Comparison of ENCODE assay signal across 11 cellular contexts in the genomic region with DNA sequence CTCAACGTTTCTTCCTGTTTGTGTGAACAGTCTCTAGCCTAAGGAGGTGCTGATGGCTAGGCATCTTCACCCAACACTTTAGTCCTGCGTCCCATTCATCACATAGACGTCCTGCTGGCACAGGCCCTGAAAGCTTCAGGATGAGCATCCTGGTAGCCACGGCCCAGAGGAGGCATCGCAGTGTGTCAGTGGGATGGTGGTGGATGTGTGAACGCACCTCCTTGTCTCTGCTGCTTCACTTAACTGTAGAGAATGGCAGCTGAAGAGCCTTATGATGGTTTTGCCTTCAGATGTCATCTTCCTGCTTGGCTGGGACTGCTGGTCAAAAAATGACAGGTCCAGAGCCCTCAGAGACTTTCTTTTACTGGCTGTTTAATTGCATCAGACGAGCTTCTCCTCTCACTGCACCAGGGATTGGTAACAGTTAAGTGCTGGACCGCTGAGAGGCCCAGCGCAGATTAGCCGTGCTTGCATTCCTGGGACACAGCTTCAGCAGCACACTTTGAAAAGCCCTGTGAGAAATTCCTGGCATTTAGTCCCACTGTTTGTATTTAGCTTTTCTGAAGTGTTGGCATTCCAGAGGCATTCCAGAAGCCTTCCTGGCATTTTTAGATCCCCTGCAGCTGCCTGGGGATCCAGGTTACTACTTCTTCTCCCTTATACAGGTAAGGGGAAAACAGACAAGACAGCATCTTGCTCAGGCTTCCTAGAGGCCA.
A peak's percentile ranks its signal among the peaks of the same experiment; 100 is the strongest.
DNase-seq lines count a peak whose midpoint lies in the region; ATAC-seq, FAIRE-seq and TF ChIP-seq lines count a peak whose summit lies in the region.
"Had no signal": no experiment of that assay in that cellular context is flagged by ENCODE, and none has a peak within 500 bp of the region (broad histone marks: within the 10 kb centered on the region; RNA-seq: fewer than 3 reads in every experiment).

No MANE protein-coding gene starts in this region.

- 44% methylated on average over 9 of the region's 10 CpGs for WGBS in HepG2 (ENCODE audit: low lambda C conversion rate)

- ATAC-seq in HepG2 (peak; percentile 94), HG02798 (IDR thresholded peaks at IDR 0.05; ENCODE audit: poor library complexity, unreplicated experiment) (no peak)

- no peaks in the 10 kb centered on the region for H3K79me2 ChIP-seq in HepG2 (ENCODE audit: insufficient read depth, low read length)

- H3K27ac ChIP-seq in HUES48 (ENCODE audit: low read depth, low read length): peak overlapping the region; percentile 87
- peak overlapping the region; percentile 36 for H3K27ac ChIP-seq in HepG2 (ENCODE audit: extremely low read length, insufficient read depth, low read length)
- H3K27ac ChIP-seq: BLaER1 had no signal

- no peak for TF ChIP-seq RAD21 in HepG2 (CRISPR knock-in tag; IDR thresholded peaks at IDR 0.05)

- no peaks in the 10 kb centered on the region for H3K9me3 Mint-ChIP-seq in activated CD4-positive, alpha-beta T cell treated with anti-CD3 and anti-CD28 coated beads, Interleukin-2, amount 10 ng/mL, durations not matched to agents 24 days and 14 days

- TF ChIP-seq CTCF in HepG2 (CRISPR knock-in tag; IDR thresholded peaks at IDR 0.05): no peak

- TF ChIP-seq EP300 in HepG2 (IDR thresholded peaks at IDR 0.05; ENCODE audit: low read depth in 2 of 2, low read length in 2 of 2): 0 out of 4 replicates have a peak, but pooled peaks of 1 of the 2 experiments have one; percentile 13
- no peak for TF ChIP-seq EP300 in HepG2 (CRISPR knock-in tag; IDR thresholded peaks at IDR 0.05; ENCODE audit: borderline replicate concordance)

- H3K4me2 ChIP-seq in HepG2 (ENCODE audit: low read depth, low read length): peak overlapping the region; percentile 46
- H3K4me2 ChIP-seq: BLaER1 had no signal

- H3K4me1 ChIP-seq in HUES48 (ENCODE audit: control insufficient read depth, insufficient read depth, low read length) (peaks cover 35% of the 10 kb centered on the region), HepG2 (ENCODE audit: insufficient read depth, low read length) (peaks cover 39% of the 10 kb centered on the region)
- H3K4me1 ChIP-seq: BLaER1 had no signal

- H3K36me3 ChIP-seq in HUES48 (ENCODE audit: control insufficient read depth, insufficient read depth, low read length): no peaks in the 10 kb centered on the region
- H3K36me3 ChIP-seq in HepG2 (replicated peaks in 1 of 2; ENCODE audit: control insufficient read depth in 1 of 2, insufficient read depth in 2 of 2, low read length in 2 of 2): no peaks in the 10 kb centered on the region; a peak in 1 of 5 replicates
- H3K36me3 ChIP-seq: BLaER1 had no signal

- H3K27ac Mint-ChIP-seq in activated CD4-positive, alpha-beta T cell treated with anti-CD3 and anti-CD28 coated beads, Interleukin-2, amount 10 ng/mL, durations not matched to agents 24 days and 14 days: no peak overlapping the region

- H3K36me3 Mint-ChIP-seq in activated CD4-positive, alpha-beta T cell treated with anti-CD3 and anti-CD28 coated beads, Interleukin-2, amount 10 ng/mL, durations not matched to agents 24 days and 14 days (ENCODE audit: low read depth): no peaks in the 10 kb centered on the region

- H2AFZ ChIP-seq in HepG2 (ENCODE audit: low read length): no peak overlapping the region

- no peaks in the 10 kb centered on the region for H3K4me1 Mint-ChIP-seq in activated CD4-positive, alpha-beta T cell treated with anti-CD3 and anti-CD28 coated beads, Interleukin-2, amount 10 ng/mL, durations not matched to agents 24 days and 14 days

- FAIRE-seq in HepG2 (lab: Jason Lieb, UNC): peak; percentile 80

- DNase-seq in A172 (ENCODE audit: low spot score): peak; percentile 84
- DNase-seq in epidermal melanocyte (ENCODE audit: insufficient read length, low spot score): peak; percentile 36
- DNase-seq in HepG2 (ENCODE audit: low spot score): peak; percentile 85
- DNase-seq in NCI-H2107 (lab: John Stamatoyannopoulos, UW): no peak
- no peak for DNase-seq in COLO668 (lab: John Stamatoyannopoulos, UW; ENCODE audit: unreplicated experiment)
- DNase-seq in activated CD4-positive, alpha-beta T cell treated with anti-CD3 and anti-CD28 coated beads, Interleukin-2, amount 10 ng/mL, durations not matched to agents 24 days and 14 days: no peak
- DNase-seq: activated CD4-positive, alpha-beta T cell treated with anti-CD3 and anti-CD28 coated beads for 48 hours; KBM-7 had no signal

- H3K4me3 Mint-ChIP-seq in activated CD4-positive, alpha-beta T cell treated with anti-CD3 and anti-CD28 coated beads, Interleukin-2, amount 10 ng/mL, durations not matched to agents 24 days and 14 days: no peak overlapping the region

- peak overlapping the region; percentile 44 for H3K9ac ChIP-seq in HUES48 (ENCODE audit: low read depth, low read length)
- H3K9ac ChIP-seq in HepG2 (ENCODE audit: insufficient read depth, low read depth, low read length): no peak overlapping the region
- H3K9ac ChIP-seq: BLaER1 had no signal

- in situ Hi-C loops in HepG2 (cut with HindIII; ENCODE audit: extremely low pct_ligation_motif_present, low pct_unique_long_range_greater_than_20kb): no loop called here

- H3K4me3 ChIP-seq in HUES48 (ENCODE audit: low read depth, low read length): no peak overlapping the region
- H3K4me3 ChIP-seq in HepG2 (replicated peaks in 1 of 3; ENCODE audit: insufficient read depth in 1 of 3, low read depth in 2 of 3, low read length in 3 of 3): no peak overlapping the region
- H3K4me3 ChIP-seq: BLaER1 had no signal

- POLR2A ChIA-PET in HepG2 (lab: Yijun Ruan, JAX): interaction anchor here (1.3 kb wide), 1 partner anchor 17 kb away, joined by 3 read pairs; no protein-coding TSS in a partner anchor

- H3K9me3 ChIP-seq in HUES48 (ENCODE audit: control insufficient read depth, insufficient read depth, low read length) (no peaks in the 10 kb centered on the region), HepG2 (ENCODE audit: low read length) (no peaks in the 10 kb centered on the region)
- H3K9me3 ChIP-seq: BLaER1 had no signal

- H3K27me3 Mint-ChIP-seq in activated CD4-positive, alpha-beta T cell treated with anti-CD3 and anti-CD28 coated beads, Interleukin-2, amount 10 ng/mL, durations not matched to agents 24 days and 14 days: no peaks in the 10 kb centered on the region

- H3K27me3 ChIP-seq in HUES48 (ENCODE audit: control insufficient read depth, insufficient read depth, low read length) (no peaks in the 10 kb centered on the region), HepG2 (ENCODE audit: control insufficient read depth in 1 of 2, insufficient read depth in 2 of 2, low read length in 2 of 2) (no peaks in the 10 kb centered on the region)
- H3K27me3 ChIP-seq: BLaER1 had no signal

- CTCF ChIA-PET in HepG2 (lab: Yijun Ruan, JAX; ENCODE audit: low intra/inter-chr PET ratio, low total read pairs): no interaction called here

- BruUV-seq in HepG2 (replicated peaks; lab: Mats Ljungman, UMichigan): no TSS peak

- TF ChIP-seq POLR2A in HepG2 (IDR thresholded peaks at IDR 0.05; ENCODE audit: insufficient read depth in 1 of 2, low read depth in 2 of 2, low read length in 2 of 2): no peak

- intact Hi-C loops in HepG2 (cut with micrococcal nuclease; ENCODE audit: unreplicated experiment): no loop called here
- intact Hi-C loops in activated CD4-positive, alpha-beta T cell treated with anti-CD3 and anti-CD28 coated beads, Interleukin-2, amount 10 ng/mL, durations not matched to agents 24 days and 14 days (cut with micrococcal nuclease): no loop called here

- H4K20me1 ChIP-seq in HepG2 (ENCODE audit: insufficient read depth, low read length): no peaks in the 10 kb centered on the region

TF ChIP-seq in HepG2, 621 proteins besides CTCF, POLR2A, EP300 and RAD21 (continues in another document):
- no peak for TF ChIP-seq SOX13 (IDR thresholded peaks at IDR 0.05)
- peak in 1 of 2 experiments; percentile 40; a peak in 2 of 4 replicates for TF ChIP-seq SOX13 (CRISPR knock-in tag; conservative IDR thresholded peaks at IDR 0.05 in 1 of 2, IDR thresholded peaks at IDR 0.05 in 1 of 2)
- TF ChIP-seq SALL1 (CRISPR knock-in tag; IDR thresholded peaks at IDR 0.05): peak; percentile 39; the same call in 1 of the 2 replicates
- TF ChIP-seq ZFX (CRISPR knock-in tag; IDR thresholded peaks at IDR 0.05; ENCODE audit: low read depth): no peak
- no peak for TF ChIP-seq ZNF639 (CRISPR knock-in tag; conservative IDR thresholded peaks at IDR 0.05)
- 0 out of 2 replicates have a peak, but pooled peaks have one; percentile 27 for TF ChIP-seq PAXIP1 (CRISPR knock-in tag; conservative IDR thresholded peaks at IDR 0.05)

Comparison
In these comparisons a context has a peak if more than half of its experiments do, and no peak if none do; other contexts are left out.
1. DNase-seq: peak in A172 (single experiment), epidermal melanocyte (single experiment) and HepG2 (single experiment); none in NCI-H2107 (single experiment), COLO668 (single experiment) and activated CD4-positive, alpha-beta T cell treated with anti-CD3 and anti-CD28 coated beads, Interleukin-2, amount 10 ng/mL, durations not matched to agents 24 days and 14 days (single experiment).